1 cellular context compared by ENCODE assay signal in the genomic region with DNA sequence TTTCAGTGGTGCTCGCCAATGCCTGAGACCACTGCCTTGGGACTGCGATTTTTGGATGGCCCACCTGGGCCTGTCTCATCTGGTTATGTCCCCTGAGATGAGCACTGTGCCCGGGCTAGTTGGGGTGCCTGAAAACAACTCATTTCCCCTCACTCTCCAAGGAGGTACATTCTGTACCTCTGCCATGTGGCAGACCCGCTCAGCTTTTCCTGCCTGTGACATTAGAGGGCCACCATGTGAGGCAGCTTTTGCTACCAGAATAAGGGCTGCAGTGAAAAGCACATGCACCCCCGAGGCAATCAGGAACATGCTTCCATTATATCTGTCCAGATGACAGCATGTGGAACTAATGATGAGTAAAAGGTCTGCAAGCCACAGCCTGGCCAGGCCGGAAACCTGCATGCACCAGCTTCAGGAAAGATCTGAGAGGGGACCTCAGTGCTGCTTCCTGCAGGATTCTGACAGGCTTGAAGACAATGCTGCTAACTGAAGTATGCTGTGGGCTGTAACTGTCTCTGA.
TF ChIP-seq lines count a peak whose summit lies in the region.

No MANE protein-coding gene starts in this region.

TF ChIP-seq in HepG2, 621 proteins besides CTCF, POLR2A, EP300 and RAD21 (continued from another document and continues in another):
- TF ChIP-seq, protein P1, sequence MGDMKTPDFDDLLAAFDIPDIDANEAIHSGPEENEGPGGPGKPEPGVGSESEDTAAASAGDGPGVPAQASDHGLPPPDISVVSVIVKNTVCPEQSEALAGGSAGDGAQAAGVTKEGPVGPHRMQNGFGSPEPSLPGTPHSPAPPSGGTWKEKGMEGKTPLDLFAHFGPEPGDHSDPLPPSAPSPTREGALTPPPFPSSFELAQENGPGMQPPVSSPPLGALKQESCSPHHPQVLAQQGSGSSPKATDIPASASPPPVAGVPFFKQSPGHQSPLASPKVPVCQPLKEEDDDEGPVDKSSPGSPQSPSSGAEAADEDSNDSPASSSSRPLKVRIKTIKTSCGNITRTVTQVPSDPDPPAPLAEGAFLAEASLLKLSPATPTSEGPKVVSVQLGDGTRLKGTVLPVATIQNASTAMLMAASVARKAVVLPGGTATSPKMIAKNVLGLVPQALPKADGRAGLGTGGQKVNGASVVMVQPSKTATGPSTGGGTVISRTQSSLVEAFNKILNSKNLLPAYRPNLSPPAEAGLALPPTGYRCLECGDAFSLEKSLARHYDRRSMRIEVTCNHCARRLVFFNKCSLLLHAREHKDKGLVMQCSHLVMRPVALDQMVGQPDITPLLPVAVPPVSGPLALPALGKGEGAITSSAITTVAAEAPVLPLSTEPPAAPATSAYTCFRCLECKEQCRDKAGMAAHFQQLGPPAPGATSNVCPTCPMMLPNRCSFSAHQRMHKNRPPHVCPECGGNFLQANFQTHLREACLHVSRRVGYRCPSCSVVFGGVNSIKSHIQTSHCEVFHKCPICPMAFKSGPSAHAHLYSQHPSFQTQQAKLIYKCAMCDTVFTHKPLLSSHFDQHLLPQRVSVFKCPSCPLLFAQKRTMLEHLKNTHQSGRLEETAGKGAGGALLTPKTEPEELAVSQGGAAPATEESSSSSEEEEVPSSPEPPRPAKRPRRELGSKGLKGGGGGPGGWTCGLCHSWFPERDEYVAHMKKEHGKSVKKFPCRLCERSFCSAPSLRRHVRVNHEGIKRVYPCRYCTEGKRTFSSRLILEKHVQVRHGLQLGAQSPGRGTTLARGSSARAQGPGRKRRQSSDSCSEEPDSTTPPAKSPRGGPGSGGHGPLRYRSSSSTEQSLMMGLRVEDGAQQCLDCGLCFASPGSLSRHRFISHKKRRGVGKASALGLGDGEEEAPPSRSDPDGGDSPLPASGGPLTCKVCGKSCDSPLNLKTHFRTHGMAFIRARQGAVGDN (CRISPR knock-in tag; IDR thresholded peaks at IDR 0.05): peak; percentile 69
- TF ChIP-seq ZNF136 (CRISPR knock-in tag; IDR thresholded peaks at IDR 0.05; ENCODE audit: low read depth) (no peak), ZFX (CRISPR knock-in tag; IDR thresholded peaks at IDR 0.05; ENCODE audit: low read depth) (0 out of 2 replicates have a peak, but pooled peaks have one; percentile 27), CBX1 (IDR thresholded peaks at IDR 0.05; ENCODE audit: low read depth) (no peak), PCBP1 (IDR thresholded peaks at IDR 0.05; ENCODE audit: borderline replicate concordance, low read depth, low read length) (no peak), PRPF4 (IDR thresholded peaks at IDR 0.05; ENCODE audit: low read depth, low read length, poor library complexity, severe bottlenecking) (no peak), ZNF430 (CRISPR knock-in tag; IDR thresholded peaks at IDR 0.05) (0 out of 2 replicates have a peak, but pooled peaks have one; percentile 38), RARG (CRISPR knock-in tag; IDR thresholded peaks at IDR 0.05; ENCODE audit: low read depth) (no peak), JUN (CRISPR knock-in tag; IDR thresholded peaks at IDR 0.05) (no peak), NCOA1 (CRISPR knock-in tag; IDR thresholded peaks at IDR 0.05) (no peak), KMT2A (CRISPR knock-in tag; IDR thresholded peaks at IDR 0.05) (no peak), RELA (CRISPR knock-in tag; IDR thresholded peaks at IDR 0.05) (no peak), SOX13 (IDR thresholded peaks at IDR 0.05) (no peak), SOX13 (CRISPR knock-in tag; conservative IDR thresholded peaks at IDR 0.05 in 1 of 2, IDR thresholded peaks at IDR 0.05 in 1 of 2) (no peak), ZNF772 (CRISPR knock-in tag; IDR thresholded peaks at IDR 0.05) (no peak), HDAC1 (CRISPR knock-in tag; IDR thresholded peaks at IDR 0.05) (no peak), ZNF333 (CRISPR knock-in tag; IDR thresholded peaks at IDR 0.05; ENCODE audit: borderline replicate concordance) (no peak), FOXA3 (CRISPR knock-in tag; IDR thresholded peaks at IDR 0.05) (no peak), ZNF251 (CRISPR knock-in tag; IDR thresholded peaks at IDR 0.05) (no peak), NAIF1 (CRISPR knock-in tag; IDR thresholded peaks at IDR 0.05; ENCODE audit: borderline replicate concordance) (no peak), KLF15 (CRISPR knock-in tag; IDR thresholded peaks at IDR 0.05; ENCODE audit: borderline replicate concordance) (no peak)
- TF ChIP-seq, protein P2, sequence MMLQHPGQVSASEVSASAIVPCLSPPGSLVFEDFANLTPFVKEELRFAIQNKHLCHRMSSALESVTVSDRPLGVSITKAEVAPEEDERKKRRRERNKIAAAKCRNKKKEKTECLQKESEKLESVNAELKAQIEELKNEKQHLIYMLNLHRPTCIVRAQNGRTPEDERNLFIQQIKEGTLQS (CRISPR knock-in tag; IDR thresholded peaks at IDR 0.05): no peak
- TF ChIP-seq, protein P3, sequence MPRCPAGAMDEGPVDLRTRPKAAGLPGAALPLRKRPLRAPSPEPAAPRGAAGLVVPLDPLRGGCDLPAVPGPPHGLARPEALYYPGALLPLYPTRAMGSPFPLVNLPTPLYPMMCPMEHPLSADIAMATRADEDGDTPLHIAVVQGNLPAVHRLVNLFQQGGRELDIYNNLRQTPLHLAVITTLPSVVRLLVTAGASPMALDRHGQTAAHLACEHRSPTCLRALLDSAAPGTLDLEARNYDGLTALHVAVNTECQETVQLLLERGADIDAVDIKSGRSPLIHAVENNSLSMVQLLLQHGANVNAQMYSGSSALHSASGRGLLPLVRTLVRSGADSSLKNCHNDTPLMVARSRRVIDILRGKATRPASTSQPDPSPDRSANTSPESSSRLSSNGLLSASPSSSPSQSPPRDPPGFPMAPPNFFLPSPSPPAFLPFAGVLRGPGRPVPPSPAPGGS (CRISPR knock-in tag; IDR thresholded peaks at IDR 0.05): no peak
- TF ChIP-seq, protein P4, sequence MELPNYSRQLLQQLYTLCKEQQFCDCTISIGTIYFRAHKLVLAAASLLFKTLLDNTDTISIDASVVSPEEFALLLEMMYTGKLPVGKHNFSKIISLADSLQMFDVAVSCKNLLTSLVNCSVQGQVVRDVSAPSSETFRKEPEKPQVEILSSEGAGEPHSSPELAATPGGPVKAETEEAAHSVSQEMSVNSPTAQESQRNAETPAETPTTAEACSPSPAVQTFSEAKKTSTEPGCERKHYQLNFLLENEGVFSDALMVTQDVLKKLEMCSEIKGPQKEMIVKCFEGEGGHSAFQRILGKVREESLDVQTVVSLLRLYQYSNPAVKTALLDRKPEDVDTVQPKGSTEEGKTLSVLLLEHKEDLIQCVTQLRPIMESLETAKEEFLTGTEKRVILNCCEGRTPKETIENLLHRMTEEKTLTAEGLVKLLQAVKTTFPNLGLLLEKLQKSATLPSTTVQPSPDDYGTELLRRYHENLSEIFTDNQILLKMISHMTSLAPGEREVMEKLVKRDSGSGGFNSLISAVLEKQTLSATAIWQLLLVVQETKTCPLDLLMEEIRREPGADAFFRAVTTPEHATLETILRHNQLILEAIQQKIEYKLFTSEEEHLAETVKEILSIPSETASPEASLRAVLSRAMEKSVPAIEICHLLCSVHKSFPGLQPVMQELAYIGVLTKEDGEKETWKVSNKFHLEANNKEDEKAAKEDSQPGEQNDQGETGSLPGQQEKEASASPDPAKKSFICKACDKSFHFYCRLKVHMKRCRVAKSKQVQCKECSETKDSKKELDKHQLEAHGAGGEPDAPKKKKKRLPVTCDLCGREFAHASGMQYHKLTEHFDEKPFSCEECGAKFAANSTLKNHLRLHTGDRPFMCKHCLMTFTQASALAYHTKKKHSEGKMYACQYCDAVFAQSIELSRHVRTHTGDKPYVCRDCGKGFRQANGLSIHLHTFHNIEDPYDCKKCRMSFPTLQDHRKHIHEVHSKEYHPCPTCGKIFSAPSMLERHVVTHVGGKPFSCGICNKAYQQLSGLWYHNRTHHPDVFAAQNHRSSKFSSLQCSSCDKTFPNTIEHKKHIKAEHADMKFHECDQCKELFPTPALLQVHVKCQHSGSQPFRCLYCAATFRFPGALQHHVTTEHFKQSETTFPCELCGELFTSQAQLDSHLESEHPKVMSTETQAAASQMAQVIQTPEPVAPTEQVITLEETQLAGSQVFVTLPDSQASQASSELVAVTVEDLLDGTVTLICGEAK (IDR thresholded peaks at IDR 0.05): no peak
- TF ChIP-seq, protein P4 (CRISPR knock-in tag; IDR thresholded peaks at IDR 0.05): 0 out of 2 replicates have a peak, but pooled peaks have one; percentile 50
- TF ChIP-seq, protein P5, sequence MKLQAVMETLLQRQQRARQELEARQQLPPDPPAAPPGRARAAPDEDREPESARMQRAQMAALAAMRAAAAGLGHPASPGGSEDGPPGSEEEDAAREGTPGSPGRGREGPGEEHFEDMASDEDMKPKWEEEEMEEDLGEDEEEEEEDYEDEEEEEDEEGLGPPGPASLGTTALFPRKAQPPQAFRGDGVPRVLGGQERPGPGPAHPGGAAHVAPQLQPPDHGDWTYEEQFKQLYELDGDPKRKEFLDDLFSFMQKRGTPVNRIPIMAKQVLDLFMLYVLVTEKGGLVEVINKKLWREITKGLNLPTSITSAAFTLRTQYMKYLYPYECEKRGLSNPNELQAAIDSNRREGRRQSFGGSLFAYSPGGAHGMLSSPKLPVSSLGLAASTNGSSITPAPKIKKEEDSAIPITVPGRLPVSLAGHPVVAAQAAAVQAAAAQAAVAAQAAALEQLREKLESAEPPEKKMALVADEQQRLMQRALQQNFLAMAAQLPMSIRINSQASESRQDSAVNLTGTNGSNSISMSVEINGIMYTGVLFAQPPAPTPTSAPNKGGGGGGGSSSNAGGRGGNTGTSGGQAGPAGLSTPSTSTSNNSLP (IDR thresholded peaks at IDR 0.05; ENCODE audit: low read depth, low read length): no peak
- TF ChIP-seq, protein P6, sequence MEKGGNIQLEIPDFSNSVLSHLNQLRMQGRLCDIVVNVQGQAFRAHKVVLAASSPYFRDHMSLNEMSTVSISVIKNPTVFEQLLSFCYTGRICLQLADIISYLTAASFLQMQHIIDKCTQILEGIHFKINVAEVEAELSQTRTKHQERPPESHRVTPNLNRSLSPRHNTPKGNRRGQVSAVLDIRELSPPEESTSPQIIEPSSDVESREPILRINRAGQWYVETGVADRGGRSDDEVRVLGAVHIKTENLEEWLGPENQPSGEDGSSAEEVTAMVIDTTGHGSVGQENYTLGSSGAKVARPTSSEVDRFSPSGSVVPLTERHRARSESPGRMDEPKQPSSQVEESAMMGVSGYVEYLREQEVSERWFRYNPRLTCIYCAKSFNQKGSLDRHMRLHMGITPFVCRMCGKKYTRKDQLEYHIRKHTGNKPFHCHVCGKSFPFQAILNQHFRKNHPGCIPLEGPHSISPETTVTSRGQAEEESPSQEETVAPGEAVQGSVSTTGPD (CRISPR knock-in tag; IDR thresholded peaks at IDR 0.05): no peak
- TF ChIP-seq, protein P7, sequence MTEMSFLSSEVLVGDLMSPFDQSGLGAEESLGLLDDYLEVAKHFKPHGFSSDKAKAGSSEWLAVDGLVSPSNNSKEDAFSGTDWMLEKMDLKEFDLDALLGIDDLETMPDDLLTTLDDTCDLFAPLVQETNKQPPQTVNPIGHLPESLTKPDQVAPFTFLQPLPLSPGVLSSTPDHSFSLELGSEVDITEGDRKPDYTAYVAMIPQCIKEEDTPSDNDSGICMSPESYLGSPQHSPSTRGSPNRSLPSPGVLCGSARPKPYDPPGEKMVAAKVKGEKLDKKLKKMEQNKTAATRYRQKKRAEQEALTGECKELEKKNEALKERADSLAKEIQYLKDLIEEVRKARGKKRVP (CRISPR knock-in tag; IDR thresholded peaks at IDR 0.05): no peak
- TF ChIP-seq, protein P8, sequence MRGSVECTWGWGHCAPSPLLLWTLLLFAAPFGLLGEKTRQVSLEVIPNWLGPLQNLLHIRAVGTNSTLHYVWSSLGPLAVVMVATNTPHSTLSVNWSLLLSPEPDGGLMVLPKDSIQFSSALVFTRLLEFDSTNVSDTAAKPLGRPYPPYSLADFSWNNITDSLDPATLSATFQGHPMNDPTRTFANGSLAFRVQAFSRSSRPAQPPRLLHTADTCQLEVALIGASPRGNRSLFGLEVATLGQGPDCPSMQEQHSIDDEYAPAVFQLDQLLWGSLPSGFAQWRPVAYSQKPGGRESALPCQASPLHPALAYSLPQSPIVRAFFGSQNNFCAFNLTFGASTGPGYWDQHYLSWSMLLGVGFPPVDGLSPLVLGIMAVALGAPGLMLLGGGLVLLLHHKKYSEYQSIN (CRISPR knock-in tag; IDR thresholded peaks at IDR 0.05; ENCODE audit: borderline replicate concordance): no peak
- TF ChIP-seq, protein P9, sequence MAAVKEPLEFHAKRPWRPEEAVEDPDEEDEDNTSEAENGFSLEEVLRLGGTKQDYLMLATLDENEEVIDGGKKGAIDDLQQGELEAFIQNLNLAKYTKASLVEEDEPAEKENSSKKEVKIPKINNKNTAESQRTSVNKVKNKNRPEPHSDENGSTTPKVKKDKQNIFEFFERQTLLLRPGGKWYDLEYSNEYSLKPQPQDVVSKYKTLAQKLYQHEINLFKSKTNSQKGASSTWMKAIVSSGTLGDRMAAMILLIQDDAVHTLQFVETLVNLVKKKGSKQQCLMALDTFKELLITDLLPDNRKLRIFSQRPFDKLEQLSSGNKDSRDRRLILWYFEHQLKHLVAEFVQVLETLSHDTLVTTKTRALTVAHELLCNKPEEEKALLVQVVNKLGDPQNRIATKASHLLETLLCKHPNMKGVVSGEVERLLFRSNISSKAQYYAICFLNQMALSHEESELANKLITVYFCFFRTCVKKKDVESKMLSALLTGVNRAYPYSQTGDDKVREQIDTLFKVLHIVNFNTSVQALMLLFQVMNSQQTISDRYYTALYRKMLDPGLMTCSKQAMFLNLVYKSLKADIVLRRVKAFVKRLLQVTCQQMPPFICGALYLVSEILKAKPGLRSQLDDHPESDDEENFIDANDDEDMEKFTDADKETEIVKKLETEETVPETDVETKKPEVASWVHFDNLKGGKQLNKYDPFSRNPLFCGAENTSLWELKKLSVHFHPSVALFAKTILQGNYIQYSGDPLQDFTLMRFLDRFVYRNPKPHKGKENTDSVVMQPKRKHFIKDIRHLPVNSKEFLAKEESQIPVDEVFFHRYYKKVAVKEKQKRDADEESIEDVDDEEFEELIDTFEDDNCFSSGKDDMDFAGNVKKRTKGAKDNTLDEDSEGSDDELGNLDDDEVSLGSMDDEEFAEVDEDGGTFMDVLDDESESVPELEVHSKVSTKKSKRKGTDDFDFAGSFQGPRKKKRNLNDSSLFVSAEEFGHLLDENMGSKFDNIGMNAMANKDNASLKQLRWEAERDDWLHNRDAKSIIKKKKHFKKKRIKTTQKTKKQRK (IDR thresholded peaks at IDR 0.05; ENCODE audit: low read length): no peak
